ENCODE assay signal across 13 cellular contexts in genomic region chr17:21376585-21376834, GRCh38. TPM values are rescaled to one million over a fixed set of nuclear protein-coding genes. Genes with fewer than 3 reads are reported as not detected.
A peak's percentile ranks its signal among the peaks of the same experiment; 100 is the strongest.
DNase-seq lines count a peak whose midpoint lies in the region; ATAC-seq, FAIRE-seq and TF ChIP-seq lines count a peak whose summit lies in the region.
"Had no signal": no experiment of that assay in that cellular context is flagged by ENCODE, and none has a peak within 500 bp of the region (broad histone marks: within the 10 kb centered on the region; RNA-seq: fewer than 3 reads in every experiment).

No MANE protein-coding gene starts in this region.

- no peak for FAIRE-seq in D721Med (lab: Jason Lieb, UNC)
- FAIRE-seq: GM12892 had no signal

- no peak for TF ChIP-seq POLR2A in gastrocnemius medialis (IDR thresholded peaks at IDR 0.05)

- H3K4me3 ChIP-seq in BLaER1 (peak overlapping the region; percentile 93), astrocyte of the cerebellum (ENCODE audit: low read depth, low read length) (peak overlapping the region; percentile 34), iPS-11a (ENCODE audit: low read depth, low read length) (peak overlapping the region; percentile 51), gastrocnemius medialis (peak overlapping the region; percentile 59 to 68 (median 62))

- H4K20me1 ChIP-seq in BLaER1 = peaks cover 44% of the 10 kb centered on the region

- H3K4me2 ChIP-seq in BLaER1 = peak overlapping the region; percentile 96

- H3K9me3 ChIP-seq in BLaER1 (no peaks in the 10 kb centered on the region), gastrocnemius medialis (no peaks in the 10 kb centered on the region)

- H3K27me3 ChIP-seq in BLaER1 = peaks cover 8% of the 10 kb centered on the region; the same call in 1 of the 2 replicates
- no peaks in the 10 kb centered on the region for H3K27me3 ChIP-seq in gastrocnemius medialis

- peak overlapping the region; percentile 92 for H3K9ac ChIP-seq in BLaER1

- H3K27ac ChIP-seq in BLaER1 (peak overlapping the region; percentile 92), gastrocnemius medialis (peak overlapping the region; percentile 88 to 93 (median 89))

- peaks cover 34% of the 10 kb centered on the region for H3K36me3 ChIP-seq in BLaER1
- H3K36me3 ChIP-seq in gastrocnemius medialis = no peaks in the 10 kb centered on the region

- H3K4me1 ChIP-seq in BLaER1 (peaks cover 82% of the 10 kb centered on the region), gastrocnemius medialis (peaks cover 28 to 44% of the 10 kb centered on the region in 2 donors)

- TF ChIP-seq CTCF in astrocyte of the cerebellum (IDR thresholded peaks at IDR 0.05; ENCODE audit: low read depth, low read length, missing control alignments) (no peak), gastrocnemius medialis (IDR thresholded peaks at IDR 0.05 in 4 of 5, conservative IDR thresholded peaks at IDR 0.05 in 1 of 5) (no peak), D721Med (IDR thresholded peaks at IDR 0.05; ENCODE audit: insufficient read depth, missing control alignments) (no peak)

- intact Hi-C loops in gastrocnemius medialis (cut with DNase I; ENCODE audit: low total_unique reads) = loop anchor here (5.0 kb wide), 3 partner anchors 39 to 136 kb away; partner anchors contain the start of gene MAP2K3

- DNase-seq in astrocyte of the cerebellum (ENCODE audit: low read depth) (no peak), gastrocnemius medialis (peak in 1 of 2 donors; percentile 33), hypothalamus (lab: John Stamatoyannopoulos, UW) (no peak), D721Med (ENCODE audit: insufficient read length, low spot score) (no peak)
- DNase-seq in activated CD4-positive, alpha-beta T cell treated with anti-CD3 and anti-CD28 coated beads for 4 hours = no peak
- DNase-seq: activated CD4-positive, CD25-positive, alpha-beta regulatory T cell; activated gamma-delta T cell treated with Interleukin-2 at 50 U/mL for 16 hours; stimulated activated CD4-positive, alpha-beta T cell treated with anti-CD3 and anti-CD28 coated beads, Interleukin-4, amount 100 ng/mL, for 4 hours had no signal

- peak; percentile 57 to 61 for ATAC-seq in gastrocnemius medialis
- no peak for ATAC-seq in HG02840 (IDR thresholded peaks at IDR 0.05; ENCODE audit: low FRiP score, unreplicated experiment)

- in situ Hi-C loops in astrocyte of the cerebellum (cut with HindIII; ENCODE audit: low sequenced_read_pairs) = no loop called here
- in situ Hi-C loops in gastrocnemius medialis (cut with MboI; ENCODE audit: low sequenced_read_pairs in 4 of 4) = no loop called here

RNA-seq across cellular contexts. Expression of gene KCNJ12, which starts 0.4 kb away (rescaled TPM):
- 10 to 100 TPM; 18.2 to 35.7 (median 29.2) TPM for total RNA-seq in gastrocnemius medialis
- total RNA-seq: lung microvascular endothelial cell had no signal

Comparison
In these comparisons a context has a peak if more than half of its experiments do, and no peak if none do; other contexts are left out.
1. H3K4me3 ChIP-seq: peak in every context shown above with its lines; median percentile 93 in BLaER1; 62 in gastrocnemius medialis; 51 in iPS-11a; 34 in astrocyte of the cerebellum.